Comparison of ENCODE assay signal across 35 cellular contexts in the genomic region with DNA sequence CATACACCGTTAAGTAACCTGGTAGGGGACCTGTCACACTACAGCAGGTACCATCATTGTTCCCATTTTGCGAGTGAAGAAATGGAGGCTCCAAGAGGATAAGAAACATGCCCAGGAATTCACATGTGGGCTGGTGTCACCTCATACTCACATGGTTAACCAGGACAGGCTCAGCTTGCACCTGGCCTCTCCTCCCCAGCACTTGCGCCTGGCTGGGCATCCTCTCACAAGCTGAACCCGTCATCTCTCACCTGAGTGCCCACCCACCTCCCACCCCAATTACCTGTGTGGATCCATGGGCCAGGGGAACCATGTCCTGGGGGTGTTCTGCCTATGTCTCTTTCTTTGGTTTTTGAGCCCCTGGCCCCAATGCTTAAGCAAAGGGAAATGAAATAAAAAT. TPM values are rescaled to one million over a fixed set of nuclear protein-coding genes. Genes with fewer than 3 reads are reported as not detected.
"Had no signal": no experiment of that assay in that cellular context is flagged by ENCODE, and none has a peak within 500 bp of the region (broad histone marks: within the 10 kb centered on the region; RNA-seq: fewer than 3 reads in every experiment).

No MANE protein-coding gene starts in this region.

- FAIRE-seq: colon, kidney, pancreas, urothelium cell line had no signal

- H3K27ac ChIP-seq: dorsolateral prefrontal cortex, foreskin keratinocyte, gastroesophageal sphincter, heart left ventricle, hepatocyte, left ventricle myocardium inferior, pancreas, thyroid gland had no signal

- H3K9me3 ChIP-seq: pancreas, thyroid gland had no signal

- H2AFZ ChIP-seq: hepatocyte had no signal

- H3K4me3 ChIP-seq: dorsolateral prefrontal cortex, gastroesophageal sphincter, heart left ventricle, hepatocyte, left ventricle myocardium inferior, pancreas, smooth muscle cell, stomach, thyroid gland had no signal

- H3K4me2 ChIP-seq: hepatocyte, smooth muscle cell had no signal

- H3K4me1 ChIP-seq: gastroesophageal sphincter had no signal

- DNase-seq: central memory CD4-positive, alpha-beta T cell; dorsolateral prefrontal cortex; effector CD4-positive, alpha-beta T cell; foreskin keratinocyte; kidney; left cardiac atrium; left ventricle myocardium inferior; naive thymus-derived CD8-positive, alpha-beta T cell; nephron progenitor cell; pancreas; stimulated activated CD4-positive, alpha-beta T cell treated with anti-CD3 and anti-CD28 coated beads, Interleukin-12 subunit alpha, Interleukin-12 subunit beta, amount 100 ng/mL, for 4 hours; stimulated activated CD4-positive, alpha-beta T cell treated with anti-CD3 and anti-CD28 coated beads, Interleukin-1b, Interleukin-23, amount 100 ng/mL, for 48 hours; stimulated activated CD4-positive, alpha-beta T cell treated with anti-CD3 and anti-CD28 coated beads, Interleukin-4, amount 100 ng/mL, for 1 hour; stimulated activated CD8-positive, alpha-beta memory T cell treated with anti-CD3 and anti-CD28 coated beads, Interleukin-4, amount 100 ng/mL, for 48 hours; stimulated activated naive CD4-positive, alpha-beta T cell treated with Interleukin-2 at 50 U/mL for 16 hours; stomach; thyroid gland; trophoblast cell had no signal

- H3K79me2 ChIP-seq: hepatocyte had no signal

- ATAC-seq: esophagus mucosa; foreskin keratinocyte; gastroesophageal sphincter; heart left ventricle; left cardiac atrium; naive thymus-derived CD8-positive, alpha-beta T cell; pancreas; sciatic nerve had no signal

- H3K27me3 ChIP-seq: dorsolateral prefrontal cortex, foreskin keratinocyte, gastroesophageal sphincter, heart left ventricle, hepatocyte, pancreas, stomach, thyroid gland had no signal

RNA-seq across cellular contexts. Expression of a gene that starts 1.5 kb away (rescaled TPM):
- total RNA-seq: cerebellum; fibroblast of lung; foreskin keratinocyte; gastroesophageal sphincter; heart left ventricle; hepatocyte; left cardiac atrium; left ventricle myocardium inferior; lung microvascular endothelial cell; mesenteric fat pad; myocyte; naive thymus-derived CD8-positive, alpha-beta T cell; omental fat pad; smooth muscle cell; subcutaneous adipose tissue; temporal lobe had no signal
- polyA plus RNA-seq: fibroblast of lung, foreskin keratinocyte, heart left ventricle, smooth muscle cell had no signal

RNA-seq across cellular contexts. Expression of a gene that starts 10.3 kb away (rescaled TPM):
- total RNA-seq: cerebellum; dorsolateral prefrontal cortex; fibroblast of lung; foreskin keratinocyte; left cardiac atrium; left ventricle myocardium inferior; lung microvascular endothelial cell; mesenteric fat pad; myocyte; naive thymus-derived CD8-positive, alpha-beta T cell; posterior vena cava; subcutaneous adipose tissue; temporal lobe; thyroid gland had no signal
- polyA plus RNA-seq: fibroblast of lung; foreskin keratinocyte; naive thymus-derived CD8-positive, alpha-beta T cell; smooth muscle cell had no signal
